ENCODE assay signal across 3 cellular contexts in the genomic region with DNA sequence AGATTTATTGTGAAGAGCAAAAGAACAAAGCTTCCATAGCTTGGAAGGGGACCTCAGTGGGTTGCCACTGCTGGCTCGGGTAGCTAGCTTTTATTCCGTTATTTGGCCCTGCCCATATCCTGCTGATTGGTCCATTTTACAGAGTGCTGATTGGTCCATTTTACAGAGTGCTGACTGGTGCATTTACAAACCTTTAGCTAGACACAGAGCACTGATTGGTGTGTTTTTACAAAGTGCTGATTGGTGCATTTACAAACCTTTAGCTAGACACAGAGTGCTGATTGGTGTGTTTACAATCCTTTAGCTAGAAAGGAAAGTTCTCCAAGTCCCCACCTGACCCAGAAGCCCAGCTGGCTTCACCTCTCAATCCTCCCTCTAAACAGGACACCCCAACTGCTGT.
TF ChIP-seq lines count a peak whose summit lies in the region.

No MANE protein-coding gene starts in this region.

TF ChIP-seq in A549, 52 proteins besides CTCF, POLR2A, EP300 and RAD21:
- peak; percentile 71 for TF ChIP-seq MAFK (IDR thresholded peaks at IDR 0.05; ENCODE audit: partially characterized antibody)
TF ChIP-seq in A549: peak in this region for 1; not testable (repeated sequence) for 51.

TF ChIP-seq in WTC11, 78 proteins besides CTCF, POLR2A, EP300 and RAD21:
- TF ChIP-seq NFYB (CRISPR knock-in tag; conservative IDR thresholded peaks at IDR 0.05; ENCODE audit: low read depth), result 0 out of 2 replicates have a peak, but pooled peaks have one; percentile 36

TF ChIP-seq in K562, 482 proteins besides CTCF, POLR2A, EP300 and RAD21:
- TF ChIP-seq ZNF316 (IDR thresholded peaks at IDR 0.05) (peak; percentile 62), NFYB (IDR thresholded peaks at IDR 0.05; ENCODE audit: extremely low read depth, insufficient read length) (peak; percentile 28)
